Comparison of ENCODE assay signal across 12 cellular contexts in genomic region chr10:48493083-48493871, GRCh38.
DNase-seq lines count a peak whose midpoint lies in the region; ATAC-seq, FAIRE-seq and TF ChIP-seq lines count a peak whose summit lies in the region.
"Had no signal": no experiment of that assay in that cellular context is flagged by ENCODE, and none has a peak within 500 bp of the region (broad histone marks: within the 10 kb centered on the region; RNA-seq: fewer than 3 reads in every experiment).

No MANE protein-coding gene starts in this region.

- H3K4me1 Mint-ChIP-seq in H9 = peaks cover 8 to 16% of the 10 kb centered on the region in 2 experiments; a peak in 3 of 4 replicates

- no peak overlapping the region for H4K5ac ChIP-seq in H9 (ENCODE audit: insufficient read length, low read depth, low read length)

- H3K18ac ChIP-seq in H9 (ENCODE audit: insufficient read length, low read depth, low read length) = no peak overlapping the region

- H3K23ac ChIP-seq in H9 (ENCODE audit: insufficient read length, low read depth, low read length) = no peak overlapping the region

- no peak overlapping the region for H2AK5ac ChIP-seq in H9 (ENCODE audit: insufficient read length, low read length)

- peak overlapping the region; percentile 4; the same call in 1 of the 2 replicates for H3K14ac ChIP-seq in H9 (ENCODE audit: insufficient read depth, low read length)

- H2BK12ac ChIP-seq in H9 (ENCODE audit: insufficient read length, low read depth, low read length) = no peak overlapping the region

- no peaks in the 10 kb centered on the region for H4K20me1 ChIP-seq in H9 (ENCODE audit: control insufficient read depth, insufficient read depth, insufficient read length)

- H3K79me1 ChIP-seq in H9 (ENCODE audit: insufficient read depth, low read depth, low read length, poor library complexity, severe bottlenecking) = no peaks in the 10 kb centered on the region

- H3K27me3 Mint-ChIP-seq in H9 (ENCODE audit: low read depth) = no peaks in the 10 kb centered on the region; the same call in 1 of the 2 replicates

- H3K9me3 ChIP-seq in H9 (ENCODE audit: control insufficient read depth, low read depth, low read length) = no peaks in the 10 kb centered on the region
- H3K9me3 ChIP-seq: Caco-2 had no signal

- H3K27ac ChIP-seq in H9 (ENCODE audit: insufficient read length, low read depth, low read length) = no peak overlapping the region
- H3K27ac ChIP-seq: parathyroid adenoma had no signal

- no peaks in the 10 kb centered on the region for H3K79me2 ChIP-seq in H9 (ENCODE audit: insufficient read depth, low read length)

- no peak overlapping the region for H2BK15ac ChIP-seq in H9 (ENCODE audit: low read depth, low read length)

- H3K4me3 Mint-ChIP-seq in H9 = no peak overlapping the region
- H3K4me3 Mint-ChIP-seq: activated T-helper 1 cell treated with anti-CD3 and anti-CD28 coated beads, Interleukin-12 subunit alpha, Interleukin-12 subunit beta, Interleukin-2, Interleukin-4 antibody, amounts not matched to agents 30 ng/mL and 10 ng/mL and 1 ng/mL, durations not matched to agents 14 hours and 24 hours and 36 hours had no signal

- H3K4me1 ChIP-seq in H9 (ENCODE audit: insufficient read depth, low read length) = no peaks in the 10 kb centered on the region

- H3T11ph ChIP-seq in H9 (ENCODE audit: low read length) = no peak overlapping the region

- peak; percentile 50 for ATAC-seq in Right ventricle myocardium inferior
- ATAC-seq in HG02840 (IDR thresholded peaks at IDR 0.05; ENCODE audit: low FRiP score, unreplicated experiment) = no peak
- ATAC-seq in HG03565 (IDR thresholded peaks at IDR 0.05; ENCODE audit: unreplicated experiment) = no peak

- no peak overlapping the region for H2BK120ac ChIP-seq in H9 (ENCODE audit: low read depth, low read length, poor library complexity, severe bottlenecking)

- no peak overlapping the region for H3K4ac ChIP-seq in H9 (ENCODE audit: low read depth, low read length)

- no peak overlapping the region for H4K8ac ChIP-seq in H9 (replicated peaks; ENCODE audit: insufficient read length, low read depth, low read length)

- no peak for FAIRE-seq in RCC 7860 (lab: Jason Lieb, UNC)

- no CpG with 5 or more reads among the region's 16 CpGs for WGBS in H9 (ENCODE audit: extremely low coverage, insufficient read length, low lambda C conversion rate)

- no peaks in the 10 kb centered on the region for H3K23me2 ChIP-seq in H9 (ENCODE audit: insufficient read length, low read depth, low read length, poor library complexity, severe bottlenecking)

- H2AFZ ChIP-seq in H9 (ENCODE audit: low read length) = no peak overlapping the region
- H2AFZ ChIP-seq: parathyroid adenoma had no signal

- no peak overlapping the region for H3K9ac ChIP-seq in H9 (ENCODE audit: extremely low read depth, insufficient read length, low read length)
- H3K9ac ChIP-seq: parathyroid adenoma had no signal

- H3K4me2 ChIP-seq in H9 (ENCODE audit: insufficient read depth, insufficient read length, low read length) = no peak overlapping the region

- H3K36me3 Mint-ChIP-seq in H9 (ENCODE audit: insufficient read depth in 1 of 3, low read depth in 3 of 3) = no peaks in the 10 kb centered on the region; a peak in 1 of 7 replicates
- H3K36me3 Mint-ChIP-seq: IgD-negative memory B cell had no signal

- H4K91ac ChIP-seq in H9 (ENCODE audit: insufficient read length, low read depth, low read length) = no peak overlapping the region

- H3K27me3 ChIP-seq in H9 (ENCODE audit: insufficient read depth, low read length) = no peaks in the 10 kb centered on the region

- intact Hi-C loops in Right ventricle myocardium inferior (cut with DNase I) = no loop called here

- no peak overlapping the region for H2BK20ac ChIP-seq in H9 (ENCODE audit: low read depth, low read length, poor library complexity, severe bottlenecking)

- no peak for TF ChIP-seq CTCF in H9 (conservative IDR thresholded peaks at IDR 0.05)

- H3K9me3 Mint-ChIP-seq in H9 = no peaks in the 10 kb centered on the region
- H3K9me3 Mint-ChIP-seq: activated T-helper 1 cell treated with anti-CD3 and anti-CD28 coated beads, Interleukin-12 subunit alpha, Interleukin-12 subunit beta, Interleukin-2, Interleukin-4 antibody, amounts not matched to agents 30 ng/mL and 10 ng/mL and 1 ng/mL, durations not matched to agents 14 hours and 24 hours and 36 hours had no signal

- no peak overlapping the region; a peak in 1 of 7 replicates for H3K27ac Mint-ChIP-seq in H9
- H3K27ac Mint-ChIP-seq: activated T-helper 1 cell treated with anti-CD3 and anti-CD28 coated beads, Interleukin-12 subunit alpha, Interleukin-12 subunit beta, Interleukin-2, Interleukin-4 antibody, amounts not matched to agents 30 ng/mL and 10 ng/mL and 1 ng/mL, durations not matched to agents 14 hours and 24 hours and 36 hours; IgD-negative memory B cell had no signal

- DNase-seq in AML-193 (lab: John Stamatoyannopoulos, UW) (peak; percentile 83 to 90), H9 (peak; percentile 27), RPMI8226 (peak; percentile 92), Right ventricle myocardium inferior (ENCODE audit: missing footprints) (peak; percentile 74), H4 (ENCODE audit: low spot score) (no peak), RCC 7860 (ENCODE audit: low spot score) (no peak)
- DNase-seq: Caco-2 had no signal

- no peak overlapping the region for H2BK5ac ChIP-seq in H9 (ENCODE audit: insufficient read length, low read length)

- no peak overlapping the region for H3K56ac ChIP-seq in H9 (ENCODE audit: insufficient read length, low read depth, low read length)

Comparison
In these comparisons a context has a peak if more than half of its experiments do, and no peak if none do; other contexts are left out.
1. DNase-seq: peak in AML-193 (2 of 2), H9 (single experiment), RPMI8226 (single experiment) and Right ventricle myocardium inferior (single experiment); none in H4 (single experiment) and RCC 7860 (single experiment).